ENCODE assay signal across 10 cellular contexts in genomic region chr15:93974804-93975481, GRCh38.
A peak's percentile ranks its signal among the peaks of the same experiment; 100 is the strongest.
DNase-seq lines count a peak whose midpoint lies in the region; ATAC-seq, FAIRE-seq and TF ChIP-seq lines count a peak whose summit lies in the region.
"Had no signal": no experiment of that assay in that cellular context is flagged by ENCODE, and none has a peak within 500 bp of the region (broad histone marks: within the 10 kb centered on the region; RNA-seq: fewer than 3 reads in every experiment).

No MANE protein-coding gene starts in this region.

- no peak overlapping the region for H3K4me3 ChIP-seq in fibroblast of the aortic adventitia (ENCODE audit: low read depth, low read length)
- no peak overlapping the region for H3K4me3 ChIP-seq in small intestine (ENCODE audit: low read depth in 1 of 2, low read length in 2 of 2)

- WGBS in small intestine, 3 donors = 38 to 58% (median 47%) methylated on average over 6 of the region's 6 CpGs

- H3K4me1 Mint-ChIP-seq in activated T-cell treated with anti-CD3 and anti-CD28 coated beads, Interleukin-2, amount 50 U/mL, for 24 hours (ENCODE audit: low read depth) = no peaks in the 10 kb centered on the region
- no peaks in the 10 kb centered on the region for H3K4me1 Mint-ChIP-seq in activated naive CD8-positive, alpha-beta T cell treated with anti-CD3 and anti-CD28 coated beads for 36 hours
- H3K4me1 Mint-ChIP-seq: B cell, memory B cell had no signal

- H3K27ac ChIP-seq in small intestine (ENCODE audit: low read depth in 1 of 2, low read length in 1 of 2) = no peak overlapping the region

- FAIRE-seq in small intestine (lab: Jason Lieb, UNC) = no peak

- peak; percentile 11 for DNase-seq in DMS153 (lab: John Stamatoyannopoulos, UW)
- no peak for DNase-seq in DMS153 treated with DMSO at 0.1 percent for 48 hours (lab: John Stamatoyannopoulos, UW; ENCODE audit: unreplicated experiment)
- DNase-seq in NCI-H774 (lab: John Stamatoyannopoulos, UW) = peak; percentile 5
- peak; percentile 74 for DNase-seq in fibroblast of the aortic adventitia (ENCODE audit: low read depth)
- peak; percentile 12 for DNase-seq in small intestine
- no peak for DNase-seq in activated T-cell treated with anti-CD3 and anti-CD28 coated beads, Interleukin-2, amount 50 U/mL, for 24 hours
- no peak for DNase-seq in activated naive CD8-positive, alpha-beta T cell treated with anti-CD3 and anti-CD28 coated beads for 36 hours

- H3K9me3 Mint-ChIP-seq in activated T-cell treated with anti-CD3 and anti-CD28 coated beads, Interleukin-2, amount 50 U/mL, for 24 hours = no peaks in the 10 kb centered on the region
- no peaks in the 10 kb centered on the region for H3K9me3 Mint-ChIP-seq in activated naive CD8-positive, alpha-beta T cell treated with anti-CD3 and anti-CD28 coated beads for 36 hours
- H3K9me3 Mint-ChIP-seq: memory B cell had no signal

- TF ChIP-seq CTCF in fibroblast of the aortic adventitia (IDR thresholded peaks at IDR 0.05; ENCODE audit: insufficient read depth, low read length) = peak; percentile 64

- H3K27me3 Mint-ChIP-seq in activated T-cell treated with anti-CD3 and anti-CD28 coated beads, Interleukin-2, amount 50 U/mL, for 24 hours = peaks cover 5% of the 10 kb centered on the region
- peaks cover 3% of the 10 kb centered on the region for H3K27me3 Mint-ChIP-seq in activated naive CD8-positive, alpha-beta T cell treated with anti-CD3 and anti-CD28 coated beads for 36 hours

- H3K4me1 ChIP-seq in small intestine (ENCODE audit: control insufficient read depth in 2 of 2, insufficient read depth in 1 of 2, low read depth in 1 of 2, low read length in 1 of 2) = no peaks in the 10 kb centered on the region

- no peak overlapping the region for H3K27ac Mint-ChIP-seq in activated T-cell treated with anti-CD3 and anti-CD28 coated beads, Interleukin-2, amount 50 U/mL, for 24 hours
- no peak overlapping the region for H3K27ac Mint-ChIP-seq in activated naive CD8-positive, alpha-beta T cell treated with anti-CD3 and anti-CD28 coated beads for 36 hours
- H3K27ac Mint-ChIP-seq: B cell, memory B cell had no signal

- no peaks in the 10 kb centered on the region for H3K36me3 ChIP-seq in small intestine (ENCODE audit: control insufficient read depth in 2 of 2, insufficient read depth in 2 of 2, low read length in 2 of 2)

- no peak overlapping the region for H3K4me3 Mint-ChIP-seq in activated T-cell treated with anti-CD3 and anti-CD28 coated beads, Interleukin-2, amount 50 U/mL, for 24 hours
- no peak overlapping the region for H3K4me3 Mint-ChIP-seq in activated naive CD8-positive, alpha-beta T cell treated with anti-CD3 and anti-CD28 coated beads for 36 hours
- H3K4me3 Mint-ChIP-seq: B cell, memory B cell had no signal

- ATAC-seq in HG02763 (IDR thresholded peaks at IDR 0.05; ENCODE audit: unreplicated experiment) = no peak

- H3K27me3 ChIP-seq in small intestine (ENCODE audit: control insufficient read depth in 2 of 2, insufficient read depth in 2 of 2, low read length in 2 of 2) = no peaks in the 10 kb centered on the region

- H3K36me3 Mint-ChIP-seq in activated T-cell treated with anti-CD3 and anti-CD28 coated beads, Interleukin-2, amount 50 U/mL, for 24 hours (ENCODE audit: low read depth) = no peaks in the 10 kb centered on the region
- no peaks in the 10 kb centered on the region for H3K36me3 Mint-ChIP-seq in activated naive CD8-positive, alpha-beta T cell treated with anti-CD3 and anti-CD28 coated beads for 36 hours
- H3K36me3 Mint-ChIP-seq: memory B cell had no signal

- H3K9me3 ChIP-seq in small intestine (ENCODE audit: control insufficient read depth, low read depth) = no peaks in the 10 kb centered on the region

Comparison
In these comparisons a context has a peak if more than half of its experiments do, and no peak if none do; other contexts are left out.
1. DNase-seq: peak in DMS153 (single experiment), NCI-H774 (single experiment), fibroblast of the aortic adventitia (single experiment) and small intestine (single experiment); none in DMS153 treated with DMSO at 0.1 percent for 48 hours (single experiment), activated T-cell treated with anti-CD3 and anti-CD28 coated beads, Interleukin-2, amount 50 U/mL, for 24 hours (single experiment) and activated naive CD8-positive, alpha-beta T cell treated with anti-CD3 and anti-CD28 coated beads for 36 hours (single experiment).